1 cellular context compared by ENCODE assay signal in genomic region chr15:78299302-78300102, GRCh38.
A peak's percentile ranks its signal among the peaks of the same experiment; 100 is the strongest.
TF ChIP-seq lines count a peak whose summit lies in the region.

Gene SKIC8 (minus strand): TSS chr15:78299609. CDS start chr15:78295686, 3,923 bp downstream.

TF ChIP-seq in HepG2, 621 proteins besides CTCF, POLR2A, EP300 and RAD21 (continued from another document and continues in another):
- TF ChIP-seq UBTF (CRISPR knock-in tag; IDR thresholded peaks at IDR 0.05) (peak; percentile 76), MZF1 (CRISPR knock-in tag; IDR thresholded peaks at IDR 0.05; ENCODE audit: borderline replicate concordance) (no peak), NKX3-1 (CRISPR knock-in tag; IDR thresholded peaks at IDR 0.05) (peak; percentile 22; the same call in 1 of the 2 replicates), ETV6 (CRISPR knock-in tag; conservative IDR thresholded peaks at IDR 0.05) (no peak), BRD4 (CRISPR knock-in tag; IDR thresholded peaks at IDR 0.05) (peak; percentile 40), PRDM4 (CRISPR knock-in tag; IDR thresholded peaks at IDR 0.05; ENCODE audit: borderline replicate concordance) (no peak), IKZF4 (CRISPR knock-in tag; IDR thresholded peaks at IDR 0.05; ENCODE audit: borderline replicate concordance, low read depth, not compliant biosample characterization) (no peak), AKAP8 (CRISPR knock-in tag; IDR thresholded peaks at IDR 0.05) (0 out of 2 replicates have a peak, but pooled peaks have one; percentile 69), ZNF446 (CRISPR knock-in tag; IDR thresholded peaks at IDR 0.05) (no peak), RFX5 (IDR thresholded peaks at IDR 0.05; ENCODE audit: low read depth, low read length) (peak; percentile 68; the same call in 1 of the 2 replicates), ATF5 (CRISPR knock-in tag; IDR thresholded peaks at IDR 0.05; ENCODE audit: low read depth) (0 out of 2 replicates have a peak, but pooled peaks have one; percentile 34), GLI4 (CRISPR knock-in tag; IDR thresholded peaks at IDR 0.05; ENCODE audit: borderline replicate concordance) (no peak; the same call in 1 of the 2 replicates), NFE2L1 (CRISPR knock-in tag; IDR thresholded peaks at IDR 0.05; ENCODE audit: borderline replicate concordance) (no peak), NR2F6 (IDR thresholded peaks at IDR 0.05) (no peak), NR2F6 (CRISPR knock-in tag; IDR thresholded peaks at IDR 0.05) (peak; percentile 25; the same call in 1 of the 2 replicates), ZNF607 (CRISPR knock-in tag; IDR thresholded peaks at IDR 0.05; ENCODE audit: borderline replicate concordance) (0 out of 2 replicates have a peak, but pooled peaks have one; percentile 16), ZNF570 (CRISPR knock-in tag; IDR thresholded peaks at IDR 0.05; ENCODE audit: borderline replicate concordance) (no peak), ZNF572 (CRISPR knock-in tag; IDR thresholded peaks at IDR 0.05) (no peak), MXD3 (CRISPR knock-in tag; IDR thresholded peaks at IDR 0.05) (peak; percentile 60; the same call in 1 of the 2 replicates), NRL (CRISPR knock-in tag; IDR thresholded peaks at IDR 0.05; ENCODE audit: borderline replicate concordance) (0 out of 2 replicates have a peak, but pooled peaks have one; percentile 62), SMAD1 (CRISPR knock-in tag; IDR thresholded peaks at IDR 0.05; ENCODE audit: borderline replicate concordance, low read depth) (peak; percentile 80; the same call in 1 of the 2 replicates), PHF5A (CRISPR knock-in tag; IDR thresholded peaks at IDR 0.05; ENCODE audit: low read depth, unreplicated experiment) (no peak), ATF1 (CRISPR knock-in tag; IDR thresholded peaks at IDR 0.05) (peak; percentile 97), GABPA (IDR thresholded peaks at IDR 0.05; ENCODE audit: low read depth, low read length) (peak; percentile 71), GABPA (CRISPR knock-in tag; IDR thresholded peaks at IDR 0.05; ENCODE audit: low read depth) (peak; percentile 92), ARID4A (CRISPR knock-in tag; IDR thresholded peaks at IDR 0.05; ENCODE audit: borderline replicate concordance) (peak; percentile 94), ZNF891 (CRISPR knock-in tag; IDR thresholded peaks at IDR 0.05) (peak; percentile 81; the same call in 1 of the 2 replicates), ARNT2 (CRISPR knock-in tag; IDR thresholded peaks at IDR 0.05; ENCODE audit: low read depth) (peak; percentile 83), MXI1 (IDR thresholded peaks at IDR 0.05; ENCODE audit: borderline replicate concordance, low read depth, low read length) (peak; percentile 93), SRSF4 (IDR thresholded peaks at IDR 0.05; ENCODE audit: low read depth, low read length, poor library complexity, severe bottlenecking) (no peak), ZNF362 (CRISPR knock-in tag; IDR thresholded peaks at IDR 0.05; ENCODE audit: borderline replicate concordance) (peak; percentile 55; the same call in 1 of the 2 replicates), ZFX (CRISPR knock-in tag; IDR thresholded peaks at IDR 0.05; ENCODE audit: low read depth) (peak; percentile 96), ARID5B (CRISPR knock-in tag; IDR thresholded peaks at IDR 0.05) (peak; percentile 57)
